8 cellular contexts compared by ENCODE assay signal in the genomic region with DNA sequence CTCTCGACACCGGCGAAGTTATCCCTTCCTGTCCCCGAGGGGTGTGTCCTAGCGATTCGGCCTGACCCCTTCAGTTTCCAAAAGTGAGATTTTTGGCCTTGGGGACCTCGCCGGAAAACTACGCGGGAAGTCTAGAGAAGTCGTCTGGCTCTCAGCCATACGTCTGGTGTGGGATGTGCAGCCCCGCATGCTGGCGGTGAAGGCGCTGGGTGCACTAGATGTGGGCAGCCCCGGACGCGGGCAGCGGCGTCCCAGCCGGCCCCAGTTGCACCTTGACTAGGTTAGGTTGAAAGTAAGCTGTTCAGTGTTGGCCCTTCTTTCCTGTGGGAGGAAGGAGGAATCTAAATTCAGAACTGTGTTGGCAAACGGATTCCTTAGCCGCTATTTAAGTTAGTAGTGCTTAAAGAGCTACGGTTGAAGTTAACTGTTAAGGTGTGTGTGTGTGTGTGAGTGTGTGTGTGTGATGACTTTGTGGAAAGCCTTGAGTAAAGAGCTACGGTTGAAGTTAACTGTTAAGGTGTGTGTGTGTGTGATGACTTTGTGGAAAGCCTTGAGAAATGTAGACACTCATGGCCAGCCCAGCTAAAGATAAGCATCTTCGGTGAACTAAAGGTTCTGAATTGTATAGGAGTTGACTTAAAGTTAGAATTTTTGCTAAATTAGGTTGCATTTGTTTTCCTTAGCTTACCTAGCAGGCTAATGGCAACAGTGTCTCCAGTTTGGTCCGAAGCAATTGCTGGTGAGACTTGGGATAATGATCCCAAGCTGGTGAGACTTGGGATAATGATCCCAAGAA. TPM values are rescaled to one million over a fixed set of nuclear protein-coding genes. Genes with fewer than 3 reads are reported as not detected.
DNase-seq lines count a peak whose midpoint lies in the region; ATAC-seq and TF ChIP-seq lines count a peak whose summit lies in the region.

No MANE protein-coding gene starts in this region.

- peaks cover 15% of the 10 kb centered on the region for H3K4me1 ChIP-seq in IMR-90 (ENCODE audit: control insufficient read depth, insufficient read depth, low read length)

- no peak for TF ChIP-seq POLR2A in IMR-90 (IDR thresholded peaks at IDR 0.05; ENCODE audit: low read depth, low read length)

- H3K4me3 ChIP-seq in IMR-90 (ENCODE audit: insufficient read depth, low read depth, low read length) = peak overlapping the region; percentile 98
- H3K4me3 ChIP-seq in WI38 (ENCODE audit: low read depth, low read length) = peak overlapping the region; percentile 89

- H4K8ac ChIP-seq in IMR-90 (ENCODE audit: low read depth in 2 of 2, low read length in 2 of 2) = peak overlapping the region in 1 of 2 experiments; percentile 6; a peak in 1 of 4 replicates

- POLR2A ChIA-PET in IMR-90 (lab: Charles Lee; ENCODE audit: unreplicated experiment) = interaction anchor here (0.6 kb wide), 1 partner anchor 13 kb away, joined by 5 read pairs; no protein-coding TSS in a partner anchor

- peak overlapping the region; percentile 88 for H2AK9ac ChIP-seq in IMR-90 (replicated peaks; ENCODE audit: low read depth, low read length, poor library complexity)

- H3K9me3 ChIP-seq in IMR-90 (ENCODE audit: control insufficient read depth, insufficient read depth, low read length) = no peaks in the 10 kb centered on the region

- H2BK20ac ChIP-seq in IMR-90 (ENCODE audit: low read depth, low read length) = no peak overlapping the region

- in situ Hi-C loops in IMR-90 (cut with MboI; ENCODE audit: low sequenced_read_pairs) = no loop called here

- H3K27me3 Mint-ChIP-seq in central memory CD8-positive, alpha-beta T cell = no peaks in the 10 kb centered on the region

- H4K91ac ChIP-seq in IMR-90 (ENCODE audit: insufficient read depth, low read depth, low read length) = peak overlapping the region; percentile 15; the same call in 1 of the 2 replicates

- peak overlapping the region; percentile 95 for H3K23ac ChIP-seq in IMR-90 (ENCODE audit: low read depth, low read length)

- BruUV-seq in IMR-90 (replicated peaks; lab: Mats Ljungman, UMichigan) = no TSS peak

- H3K27me3 ChIP-seq in IMR-90 (ENCODE audit: control insufficient read depth, insufficient read depth, low read length) = no peaks in the 10 kb centered on the region
- no peaks in the 10 kb centered on the region for H3K27me3 ChIP-seq in layer of hippocampus (ENCODE audit: control insufficient read depth, insufficient read depth, low read length)

- peaks cover 20% of the 10 kb centered on the region for H3K4me1 Mint-ChIP-seq in central memory CD8-positive, alpha-beta T cell

- TF ChIP-seq CTCF in IMR-90 (conservative IDR thresholded peaks at IDR 0.05; ENCODE audit: low read depth, low read length) (no peak), WI38 (IDR thresholded peaks at IDR 0.05; ENCODE audit: low read depth, low read length) (no peak)

- no peak for TF ChIP-seq RAD21 in IMR-90 (IDR thresholded peaks at IDR 0.05; ENCODE audit: low read length)

- H3K14ac ChIP-seq in IMR-90 (replicated peaks; ENCODE audit: low read depth, low read length) = peak overlapping the region; percentile 84

- peak overlapping the region; percentile 11; the same call in 1 of the 2 replicates for H3K4ac ChIP-seq in IMR-90 (ENCODE audit: low read depth, low read length)

- H3K56ac ChIP-seq in IMR-90 (ENCODE audit: extremely low read depth, insufficient read depth, low read length) = peak overlapping the region; percentile 7; the same call in 1 of the 2 replicates

- H3K36me3 ChIP-seq in IMR-90 (ENCODE audit: control insufficient read depth, insufficient read depth, low read length) = no peaks in the 10 kb centered on the region

- H3K27ac Mint-ChIP-seq in central memory CD8-positive, alpha-beta T cell (ENCODE audit: low read depth) = peak overlapping the region; percentile 77

- WGBS in IMR-90 (ENCODE audit: extremely low coverage in 2 of 2, insufficient read length in 1 of 2), 2 experiments = 17% methylated on average over 1 of the region's 27 CpGs; no CpG with 5 or more reads in 1 of the 2 experiments

- peak; percentile 45 for DNase-seq in NCI-H82 (lab: John Stamatoyannopoulos, UW)
- no peak for DNase-seq in NCI-H82 treated with DMSO at 0.1 percent for 48 hours (lab: John Stamatoyannopoulos, UW; ENCODE audit: unreplicated experiment)
- no peak for DNase-seq in IMR-90
- DNase-seq in central memory CD8-positive, alpha-beta T cell (ENCODE audit: low spot score in 2 of 2) = peak; percentile 28
- peak; percentile 2 to 9 for DNase-seq in stimulated activated CD4-positive, alpha-beta T cell treated with anti-CD3 and anti-CD28 coated beads, Interleukin-1b, Interleukin-23, amount 100 ng/mL, for 1 hour (ENCODE audit: low read depth in 2 of 2)

- no peak overlapping the region; the same call in 1 of the 2 replicates for H2BK120ac ChIP-seq in IMR-90 (ENCODE audit: low read depth, low read length)

- peak overlapping the region; percentile 98 for H3K4me2 ChIP-seq in IMR-90 (ENCODE audit: low read depth, low read length)

- CTCF ChIA-PET in IMR-90 (lab: Yijun Ruan, JAX) = interaction anchor here (0.7 to 1.1 kb wide), 3 partner anchors 14 to 80 kb away, joined by 3 read pairs; no protein-coding TSS in a partner anchor

- H3K4me3 Mint-ChIP-seq in central memory CD8-positive, alpha-beta T cell = peak overlapping the region; percentile 64

- H3K79me1 ChIP-seq in IMR-90 (ENCODE audit: low read depth in 1 of 2, low read length in 2 of 2) = peaks cover 8 to 49% of the 10 kb centered on the region in 2 experiments

- H3K18ac ChIP-seq in IMR-90 (ENCODE audit: low read depth, low read length) = peak overlapping the region; percentile 24

- H3K27ac ChIP-seq in IMR-90 (ENCODE audit: insufficient read depth, low read length) (peak overlapping the region; percentile 88), layer of hippocampus (ENCODE audit: low read depth, low read length) (peak overlapping the region; percentile 77)

- H4K20me1 ChIP-seq in IMR-90 (ENCODE audit: insufficient read depth, low read length) = peaks cover 47% of the 10 kb centered on the region

- H3K9ac ChIP-seq in IMR-90 (ENCODE audit: low read depth, low read length) = peak overlapping the region; percentile 92

- intact Hi-C loops in IMR-90 (cut with micrococcal nuclease) = no loop called here

- H2AK5ac ChIP-seq in IMR-90 (ENCODE audit: low read depth, low read length) = peak overlapping the region; percentile 45; the same call in 1 of the 2 replicates

- peak overlapping the region; percentile 82 for H2BK5ac ChIP-seq in IMR-90 (ENCODE audit: low read depth, low read length, poor library complexity, severe bottlenecking)

- H2BK15ac ChIP-seq in IMR-90 (ENCODE audit: low read depth, low read length) = no peak overlapping the region

- no peaks in the 10 kb centered on the region for H3K9me3 Mint-ChIP-seq in central memory CD8-positive, alpha-beta T cell

- H3K36me3 Mint-ChIP-seq in central memory CD8-positive, alpha-beta T cell (ENCODE audit: insufficient read depth) = peaks cover 9% of the 10 kb centered on the region

- dilution Hi-C loops in IMR-90 (cut with HindIII; ENCODE audit: low sequenced_read_pairs, unreplicated experiment) = no loop called here

- H4K5ac ChIP-seq in IMR-90 (ENCODE audit: low read depth, low read length) = no peak overlapping the region

- peak overlapping the region; percentile 90 for H2AFZ ChIP-seq in IMR-90 (replicated peaks; ENCODE audit: low read length, poor library complexity)

- ATAC-seq in IMR-90 (ENCODE audit: low read depth) (no peak), GM19324 (IDR thresholded peaks at IDR 0.05; ENCODE audit: low FRiP score, unreplicated experiment) (no peak)
- peak; percentile 17 for ATAC-seq in central memory CD8-positive, alpha-beta T cell (replicated peaks; ENCODE audit: extremely low read depth, poor library complexity, severe bottlenecking)

- H3K9me1 ChIP-seq in IMR-90 (ENCODE audit: insufficient read depth, low read length) = peaks cover 21% of the 10 kb centered on the region

TF ChIP-seq in IMR-90, 13 proteins besides CTCF, POLR2A, EP300 and RAD21:
- TF ChIP-seq RCOR1 (IDR thresholded peaks at IDR 0.05; ENCODE audit: insufficient replicate concordance, low read length) = no peak
- no peak for TF ChIP-seq CHD1 (IDR thresholded peaks at IDR 0.05; ENCODE audit: low read depth, low read length)
- TF ChIP-seq CEBPB (IDR thresholded peaks at IDR 0.05; ENCODE audit: low read depth, low read length) = no peak
- no peak for TF ChIP-seq BHLHE40 (IDR thresholded peaks at IDR 0.05; ENCODE audit: low read depth, low read length)
- no peak for TF ChIP-seq NFE2L2 (IDR thresholded peaks at IDR 0.05; ENCODE audit: low read depth, low read length)
- TF ChIP-seq MAFK (IDR thresholded peaks at IDR 0.05; ENCODE audit: low read depth, low read length) = no peak
- TF ChIP-seq SMC3 (IDR thresholded peaks at IDR 0.05; ENCODE audit: low read depth, low read length) = no peak
- no peak; the same call in 1 of the 2 replicates for TF ChIP-seq MXI1 (IDR thresholded peaks at IDR 0.05; ENCODE audit: borderline replicate concordance, low read depth, low read length)
- TF ChIP-seq MAZ (IDR thresholded peaks at IDR 0.05; ENCODE audit: borderline replicate concordance, low read depth, low read length) = no peak
- TF ChIP-seq, protein P1, sequence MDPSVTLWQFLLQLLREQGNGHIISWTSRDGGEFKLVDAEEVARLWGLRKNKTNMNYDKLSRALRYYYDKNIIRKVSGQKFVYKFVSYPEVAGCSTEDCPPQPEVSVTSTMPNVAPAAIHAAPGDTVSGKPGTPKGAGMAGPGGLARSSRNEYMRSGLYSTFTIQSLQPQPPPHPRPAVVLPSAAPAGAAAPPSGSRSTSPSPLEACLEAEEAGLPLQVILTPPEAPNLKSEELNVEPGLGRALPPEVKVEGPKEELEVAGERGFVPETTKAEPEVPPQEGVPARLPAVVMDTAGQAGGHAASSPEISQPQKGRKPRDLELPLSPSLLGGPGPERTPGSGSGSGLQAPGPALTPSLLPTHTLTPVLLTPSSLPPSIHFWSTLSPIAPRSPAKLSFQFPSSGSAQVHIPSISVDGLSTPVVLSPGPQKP (IDR thresholded peaks at IDR 0.05; ENCODE audit: borderline replicate concordance, low read depth, low read length) = no peak
- TF ChIP-seq FOS (IDR thresholded peaks at IDR 0.05; ENCODE audit: low read depth, low read length) = no peak

RNA-seq across cellular contexts. Expression of gene KTN1, which starts 1.2 kb away (rescaled TPM):
- 57.2 and 149 TPM in 2 replicates for total RNA-seq in IMR-90 (2012; rRNA removed)
- 36.9 and 42.1 TPM in 2 replicates for polyA plus RNA-seq in IMR-90 (2012; rRNA removed)
- polyA plus RNA-seq in IMR-90 (2012; cell fraction: cytosol; rRNA removed) = 3.5 and 4.0 TPM in 2 replicates
- 3.2 and 30.4 TPM in 2 replicates for polyA plus RNA-seq in IMR-90 (2012; cell fraction: nucleus; rRNA removed; ENCODE audit: low replicate concordance)

Comparison
In these comparisons a context has a peak if more than half of its experiments do, and no peak if none do; other contexts are left out.
1. DNase-seq: peak in NCI-H82 (single experiment), central memory CD8-positive, alpha-beta T cell (2 of 2) and stimulated activated CD4-positive, alpha-beta T cell treated with anti-CD3 and anti-CD28 coated beads, Interleukin-1b, Interleukin-23, amount 100 ng/mL, for 1 hour (2 of 2); none in NCI-H82 treated with DMSO at 0.1 percent for 48 hours (single experiment) and IMR-90 (single experiment).